ENCODE assay signal across 15 cellular contexts in the genomic region with DNA sequence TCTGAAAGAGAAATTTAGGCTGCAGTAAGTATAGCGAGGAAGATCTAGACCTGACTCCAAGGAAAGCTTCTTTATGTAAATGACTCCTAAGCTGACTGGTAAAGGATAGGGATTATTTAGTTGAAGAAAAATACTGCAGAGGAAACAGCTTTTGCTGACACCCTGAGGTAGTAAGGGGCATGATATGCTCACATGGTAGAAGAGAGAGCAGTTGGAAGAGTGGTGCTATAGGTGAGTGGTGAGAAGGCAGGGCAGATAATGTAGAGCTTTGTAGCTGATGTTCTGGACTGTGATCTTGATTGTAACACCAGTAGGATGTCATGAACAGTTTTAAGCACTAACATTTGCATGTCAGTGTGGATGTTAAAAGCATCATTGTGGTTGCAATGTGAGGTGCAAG.
"Had no signal": no experiment of that assay in that cellular context is flagged by ENCODE, and none has a peak within 500 bp of the region (broad histone marks: within the 10 kb centered on the region; RNA-seq: fewer than 3 reads in every experiment).

No MANE protein-coding gene starts in this region.

- ATAC-seq: esophagus mucosa; mucosa of descending colon; naive thymus-derived CD8-positive, alpha-beta T cell; right cardiac atrium had no signal

- H3K4me1 Mint-ChIP-seq: naive thymus-derived CD8-positive, alpha-beta T cell had no signal

- H3K9me3 Mint-ChIP-seq: naive thymus-derived CD8-positive, alpha-beta T cell; type B pancreatic cell had no signal

- H3K27me3 ChIP-seq: ascending aorta, dorsolateral prefrontal cortex had no signal

- H3K27ac ChIP-seq: ascending aorta had no signal

- H3K27ac Mint-ChIP-seq: naive thymus-derived CD8-positive, alpha-beta T cell; type B pancreatic cell had no signal

- FAIRE-seq: bronchial epithelial cell, endometrium, small intestine had no signal

- H3K4me3 ChIP-seq: ascending aorta, dorsolateral prefrontal cortex, mucosa of descending colon had no signal

- H3K4me1 ChIP-seq: ascending aorta had no signal

- H3K36me3 Mint-ChIP-seq: naive thymus-derived CD8-positive, alpha-beta T cell; type B pancreatic cell had no signal

- H3K4me3 Mint-ChIP-seq: naive thymus-derived CD8-positive, alpha-beta T cell; type B pancreatic cell had no signal

- DNase-seq: activated CD4-positive, alpha-beta T cell treated with anti-CD3 and anti-CD28 coated beads, Interleukin-2, amount 50 U/mL, for 48 hours; activated CD4-positive, CD25-positive, alpha-beta regulatory T cell treated with anti-CD3 and anti-CD28 coated beads, Interleukin-2, amount 50 U/mL, for 72 hours; activated T-cell treated with anti-CD3 and anti-CD28 coated beads, Interleukin-2, amount 50 U/mL, for 48 hours; dorsolateral prefrontal cortex; hippocampal formation; mucosa of descending colon; naive thymus-derived CD8-positive, alpha-beta T cell; posterior cingulate gyrus; right cardiac atrium; small intestine had no signal

- H3K9me3 ChIP-seq: ascending aorta, mucosa of descending colon had no signal

- H3K27me3 Mint-ChIP-seq: type B pancreatic cell had no signal

- H3K36me3 ChIP-seq: ascending aorta had no signal
